ENCODE assay signal across 13 cellular contexts in the genomic region with DNA sequence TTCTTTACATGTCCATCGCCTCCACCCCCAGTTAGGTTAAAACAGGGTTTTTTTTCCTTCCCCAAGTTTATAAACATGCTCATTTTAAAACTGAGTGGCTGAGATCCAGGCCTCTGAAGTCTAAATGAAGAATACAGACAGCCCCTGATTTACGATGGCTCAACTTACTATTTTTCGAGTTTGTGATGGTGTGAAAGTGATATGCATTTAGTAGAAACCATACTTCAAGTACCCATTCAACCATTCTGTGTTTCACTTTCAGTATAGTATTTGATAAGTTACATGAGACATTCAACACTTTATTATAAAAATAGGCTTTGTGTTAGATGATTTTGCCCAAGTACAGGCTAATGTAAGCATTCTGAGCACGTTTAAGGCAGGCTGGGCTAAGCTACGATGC. TPM values are rescaled to one million over a fixed set of nuclear protein-coding genes. Genes with fewer than 3 reads are reported as not detected.
A peak's percentile ranks its signal among the peaks of the same experiment; 100 is the strongest.
DNase-seq lines count a peak whose midpoint lies in the region; ATAC-seq and TF ChIP-seq lines count a peak whose summit lies in the region.
"Had no signal": no experiment of that assay in that cellular context is flagged by ENCODE, and none has a peak within 500 bp of the region (broad histone marks: within the 10 kb centered on the region; RNA-seq: fewer than 3 reads in every experiment).

No MANE protein-coding gene starts in this region.

- no peak for DNase-seq in activated CD4-positive, alpha-beta T cell treated with anti-CD3 and anti-CD28 coated beads, Interleukin-2, amount 10 ng/mL, durations not matched to agents 7 days and 5 days
- no peak for DNase-seq in activated CD4-positive, alpha-beta T cell treated with anti-CD3 and anti-CD28 coated beads, Interleukin-2, amount 50 U/mL, for 48 hours
- no peak for DNase-seq in natural killer cell treated with Interleukin-12 subunit alpha and Interleukin-12 subunit beta and Interleukin-15 and Interleukin-18, amount 100 ng/mL, for 72 hours (ENCODE audit: low spot score)
- DNase-seq in sigmoid colon (no peak), NCI-H2171 (lab: John Stamatoyannopoulos, UW) (no peak), osteocyte (ENCODE audit: extremely low spot score, unreplicated experiment) (no peak)
- DNase-seq: activated gamma-delta T cell treated with Interleukin-2 at 50 U/mL for 16 hours, HCEC 1CT, heart right ventricle, NCI-H524 treated with DMSO at 0.1 percent for 48 hours had no signal

- CTCF ChIA-PET in activated CD4-positive, alpha-beta T cell treated with anti-CD3 and anti-CD28 coated beads, Interleukin-2, amount 10 ng/mL, durations not matched to agents 7 days and 5 days (lab: Charles Lee), result interaction anchor here (0.7 to 4.5 kb wide), 3 partner anchors 8 to 37 kb away, joined by 3 to 18 read pairs (median 3); no protein-coding TSS in a partner anchor

- H4K20me1 ChIP-seq in OCI-LY3 (ENCODE audit: insufficient read depth, low read length), result no peaks in the 10 kb centered on the region

- H3K36me3 ChIP-seq in OCI-LY3 (replicated peaks; ENCODE audit: low read depth, low read length) (no peaks in the 10 kb centered on the region), sigmoid colon (no peaks in the 10 kb centered on the region)

- WGBS in sigmoid colon, 2 donors, result 68 to 78% methylated on average over 5 of the region's 5 CpGs

- H3K4me1 ChIP-seq in OCI-LY3 (ENCODE audit: low read length), result peaks cover 86% of the 10 kb centered on the region
- H3K4me1 ChIP-seq in sigmoid colon, result no peaks in the 10 kb centered on the region
- H3K4me1 ChIP-seq: A549, heart right ventricle had no signal

- H3K27ac Mint-ChIP-seq in activated CD4-positive, alpha-beta T cell treated with anti-CD3 and anti-CD28 coated beads, Interleukin-2, amount 10 ng/mL, durations not matched to agents 7 days and 5 days, result peak overlapping the region; percentile 96
- H3K27ac Mint-ChIP-seq in natural killer cell treated with Interleukin-12 subunit alpha and Interleukin-12 subunit beta and Interleukin-15 and Interleukin-18, amount 100 ng/mL, for 72 hours, result peak overlapping the region; percentile 66 to 85
- no peak overlapping the region for H3K27ac Mint-ChIP-seq in osteocyte (ENCODE audit: unreplicated experiment)

- H3K27ac ChIP-seq in OCI-LY3 (ENCODE audit: low read length), result peak overlapping the region; percentile 94
- no peak overlapping the region for H3K27ac ChIP-seq in sigmoid colon
- H3K27ac ChIP-seq: A549 had no signal

- ATAC-seq in GM21619 (IDR thresholded peaks at IDR 0.05; ENCODE audit: unreplicated experiment), result peak; percentile 57
- ATAC-seq in natural killer cell treated with Interleukin-12 subunit alpha and Interleukin-12 subunit beta and Interleukin-15 and Interleukin-18, amount 100 ng/mL, for 72 hours, result peak in 1 of 2 donors; percentile 22
- ATAC-seq: A549, heart right ventricle had no signal

- H3K4me1 Mint-ChIP-seq in activated CD4-positive, alpha-beta T cell treated with anti-CD3 and anti-CD28 coated beads, Interleukin-2, amount 10 ng/mL, durations not matched to agents 7 days and 5 days, result peaks cover 36% of the 10 kb centered on the region
- H3K4me1 Mint-ChIP-seq in natural killer cell treated with Interleukin-12 subunit alpha and Interleukin-12 subunit beta and Interleukin-15 and Interleukin-18, amount 100 ng/mL, for 72 hours (ENCODE audit: low read depth in 2 of 2), result peaks cover 18 to 27% of the 10 kb centered on the region in 2 donors
- no peaks in the 10 kb centered on the region for H3K4me1 Mint-ChIP-seq in osteocyte (ENCODE audit: unreplicated experiment)

- H3K4me3 Mint-ChIP-seq in activated CD4-positive, alpha-beta T cell treated with anti-CD3 and anti-CD28 coated beads, Interleukin-2, amount 10 ng/mL, durations not matched to agents 7 days and 5 days, result peak overlapping the region; percentile 80
- H3K4me3 Mint-ChIP-seq in natural killer cell treated with Interleukin-12 subunit alpha and Interleukin-12 subunit beta and Interleukin-15 and Interleukin-18, amount 100 ng/mL, for 72 hours, result peak overlapping the region; percentile 76
- no peak overlapping the region for H3K4me3 Mint-ChIP-seq in osteocyte (ENCODE audit: unreplicated experiment)

- H3K36me3 Mint-ChIP-seq in activated CD4-positive, alpha-beta T cell treated with anti-CD3 and anti-CD28 coated beads, Interleukin-2, amount 10 ng/mL, durations not matched to agents 7 days and 5 days (ENCODE audit: low read depth), result peaks cover 9% of the 10 kb centered on the region
- H3K36me3 Mint-ChIP-seq in natural killer cell treated with Interleukin-12 subunit alpha and Interleukin-12 subunit beta and Interleukin-15 and Interleukin-18, amount 100 ng/mL, for 72 hours, result no peaks in the 10 kb centered on the region
- H3K36me3 Mint-ChIP-seq in osteocyte (ENCODE audit: unreplicated experiment), result no peaks in the 10 kb centered on the region

- peak overlapping the region; percentile 47 for H2AFZ ChIP-seq in OCI-LY3 (ENCODE audit: low read depth, low read length)

- TF ChIP-seq CTCF in OCI-LY3 (IDR thresholded peaks at IDR 0.05; ENCODE audit: low read depth, low read length) (no peak), sigmoid colon (IDR thresholded peaks at IDR 0.05) (no peak), osteocyte (IDR thresholded peaks at IDR 0.05) (no peak)

- H3K27me3 ChIP-seq in OCI-LY3 (ENCODE audit: low read depth, low read length) (no peaks in the 10 kb centered on the region), sigmoid colon (no peaks in the 10 kb centered on the region)
- H3K27me3 ChIP-seq: heart right ventricle had no signal

- no peaks in the 10 kb centered on the region for H3K27me3 Mint-ChIP-seq in activated CD4-positive, alpha-beta T cell treated with anti-CD3 and anti-CD28 coated beads, Interleukin-2, amount 10 ng/mL, durations not matched to agents 7 days and 5 days
- no peaks in the 10 kb centered on the region for H3K27me3 Mint-ChIP-seq in natural killer cell treated with Interleukin-12 subunit alpha and Interleukin-12 subunit beta and Interleukin-15 and Interleukin-18, amount 100 ng/mL, for 72 hours
- H3K27me3 Mint-ChIP-seq in osteocyte (ENCODE audit: unreplicated experiment), result no peaks in the 10 kb centered on the region

- H3K4me3 ChIP-seq in OCI-LY3 (ENCODE audit: low read length) (peak overlapping the region; percentile 74), sigmoid colon (no peak overlapping the region)
- H3K4me3 ChIP-seq: A549 had no signal

- H3K9ac ChIP-seq in OCI-LY3 (ENCODE audit: low read length), result peak overlapping the region; percentile 87

- H3K9me3 ChIP-seq in OCI-LY3 (ENCODE audit: insufficient read depth, low read length) (no peaks in the 10 kb centered on the region), sigmoid colon (no peaks in the 10 kb centered on the region)
- H3K9me3 ChIP-seq: A549, heart right ventricle had no signal

- TF ChIP-seq POLR2A in sigmoid colon (IDR thresholded peaks at IDR 0.05), result no peak

- no peaks in the 10 kb centered on the region for H3K79me2 ChIP-seq in OCI-LY3 (ENCODE audit: low read length)

- H3K9me3 Mint-ChIP-seq in activated CD4-positive, alpha-beta T cell treated with anti-CD3 and anti-CD28 coated beads, Interleukin-2, amount 10 ng/mL, durations not matched to agents 7 days and 5 days, result no peaks in the 10 kb centered on the region
- no peaks in the 10 kb centered on the region for H3K9me3 Mint-ChIP-seq in natural killer cell treated with Interleukin-12 subunit alpha and Interleukin-12 subunit beta and Interleukin-15 and Interleukin-18, amount 100 ng/mL, for 72 hours
- no peaks in the 10 kb centered on the region for H3K9me3 Mint-ChIP-seq in osteocyte (ENCODE audit: unreplicated experiment)

- intact Hi-C loops in sigmoid colon (cut with DNase I), result loop anchor here (5.0 to 10.0 kb wide), 2 partner anchors 147 to 329 kb away; no protein-coding TSS in a partner anchor

- H3K4me2 ChIP-seq in OCI-LY3 (ENCODE audit: low read length), result peak overlapping the region; percentile 95
- H3K4me2 ChIP-seq: A549 had no signal

- no peak for TF ChIP-seq EP300 in sigmoid colon (IDR thresholded peaks at IDR 0.05)

- POLR2A ChIA-PET in activated CD4-positive, alpha-beta T cell treated with anti-CD3 and anti-CD28 coated beads, Interleukin-2, amount 10 ng/mL, durations not matched to agents 7 days and 5 days (lab: Charles Lee), result no interaction called here

RNA-seq across cellular contexts. Expression of a gene that starts 30.5 kb away (rescaled TPM):
- 10 to 100 TPM; 28.5 to 34.2 TPM for total RNA-seq in activated CD4-positive, alpha-beta T cell treated with anti-CD3 and anti-CD28 coated beads, Interleukin-2, amount 10 ng/mL, durations not matched to agents 7 days and 5 days
- total RNA-seq in natural killer cell treated with Interleukin-12 subunit alpha and Interleukin-12 subunit beta and Interleukin-15 and Interleukin-18, amount 100 ng/mL, for 72 hours, result 10 to 100 TPM in 1 of 2 donors, 1 to 10 TPM in 1; 7.1 to 11.2 TPM
- 10 to 100 TPM; 31.9 to 39.9 (median 35.6) TPM for total RNA-seq in sigmoid colon
- polyA plus RNA-seq in sigmoid colon, result 10 to 100 TPM in 1 of 3 donors, 1 to 10 TPM in 2; 7.8 to 16.5 (median 9.0) TPM
- total RNA-seq in osteocyte, result 34.0 and 34.5 TPM in 2 replicates
